In genomic region chr3:134328147-134328591, GRCh38 we compare ENCODE assay signal across 12 cellular contexts. TPM values are rescaled to one million over a fixed set of nuclear protein-coding genes. Genes with fewer than 3 reads are reported as not detected.
DNase-seq lines count a peak whose midpoint lies in the region; ATAC-seq and TF ChIP-seq lines count a peak whose summit lies in the region.
"Had no signal": no experiment of that assay in that cellular context is flagged by ENCODE, and none has a peak within 500 bp of the region (broad histone marks: within the 10 kb centered on the region; RNA-seq: fewer than 3 reads in every experiment).

No MANE protein-coding gene starts in this region.

- H3K4me3 Mint-ChIP-seq in natural killer cell, result no peak overlapping the region

- no peaks in the 10 kb centered on the region for H3K36me3 Mint-ChIP-seq in activated naive CD4-positive, alpha-beta T cell treated with anti-CD3 and anti-CD28 coated beads, Interleukin-2, amount 50 U/mL, for 72 hours
- H3K36me3 Mint-ChIP-seq in natural killer cell, result no peaks in the 10 kb centered on the region

- H3K56ac ChIP-seq in mesendoderm (ENCODE audit: low read length), result peak overlapping the region; percentile 81

- no CpG with 5 or more reads among the region's 6 CpGs for WGBS in mesendoderm (ENCODE audit: extremely low coverage, insufficient coverage, low lambda C conversion rate)

- H4K5ac ChIP-seq in mesendoderm (ENCODE audit: low read length), result no peak overlapping the region

- H3K9me3 Mint-ChIP-seq in activated naive CD4-positive, alpha-beta T cell treated with anti-CD3 and anti-CD28 coated beads, Interleukin-2, amount 50 U/mL, for 72 hours, result no peaks in the 10 kb centered on the region
- no peaks in the 10 kb centered on the region for H3K9me3 Mint-ChIP-seq in natural killer cell

- no peak overlapping the region for H3K27ac Mint-ChIP-seq in activated naive CD4-positive, alpha-beta T cell treated with anti-CD3 and anti-CD28 coated beads, Interleukin-2, amount 50 U/mL, for 72 hours
- no peak overlapping the region for H3K27ac Mint-ChIP-seq in natural killer cell

- in situ Hi-C loops in brain microvascular endothelial cell (cut with HindIII; ENCODE audit: low pct_ligation_motif_present, low sequenced_read_pairs) (no loop called here), G401 (cut with HindIII; ENCODE audit: low sequenced_read_pairs) (no loop called here)

- H2BK120ac ChIP-seq in mesendoderm (ENCODE audit: low read depth, low read length), result peak overlapping the region; percentile 10

- no peak overlapping the region for H2BK15ac ChIP-seq in mesendoderm (replicated peaks; ENCODE audit: low read depth)

- H3K4me1 Mint-ChIP-seq in natural killer cell, result no peaks in the 10 kb centered on the region

- peak overlapping the region; percentile 91 for H2BK5ac ChIP-seq in mesendoderm (ENCODE audit: low read length)

- H2AK5ac ChIP-seq in mesendoderm (ENCODE audit: low read length), result peak overlapping the region; percentile 89

- H3K4me2 ChIP-seq in mesendoderm (ENCODE audit: low read length), result no peak overlapping the region

- no peaks in the 10 kb centered on the region for H3K79me1 ChIP-seq in mesendoderm (ENCODE audit: low read length)

- peaks cover 84% of the 10 kb centered on the region for H3K4me1 ChIP-seq in ACC112 (ENCODE audit: control insufficient read depth, insufficient read depth, low read length, unreplicated experiment)
- H3K4me1 ChIP-seq in mesendoderm (ENCODE audit: control insufficient read depth, low read depth, low read length), result peaks cover 25% of the 10 kb centered on the region

- H3K27me3 Mint-ChIP-seq in natural killer cell (ENCODE audit: low read depth in 2 of 2), result peaks cover 9 to 12% of the 10 kb centered on the region in 2 donors

- H3K4me3 ChIP-seq in ACC112 (ENCODE audit: low read depth, low read length) (peak overlapping the region; percentile 29; the same call in 1 of the 2 replicates), brain microvascular endothelial cell (ENCODE audit: low read depth, low read length) (no peak overlapping the region), mesendoderm (ENCODE audit: low read length) (no peak overlapping the region)
- H3K4me3 ChIP-seq: BLaER1 had no signal

- H2AFZ ChIP-seq in ACC112 (ENCODE audit: low read length, unreplicated experiment), result no peak overlapping the region

- H3K36me3 ChIP-seq in ACC112 (ENCODE audit: insufficient read depth, low read length) (no peaks in the 10 kb centered on the region), brain microvascular endothelial cell (replicated peaks) (no peaks in the 10 kb centered on the region), mesendoderm (ENCODE audit: control insufficient read depth, insufficient read depth, low read length) (no peaks in the 10 kb centered on the region)
- H3K36me3 ChIP-seq: BLaER1 had no signal

- TF ChIP-seq CTCF in brain microvascular endothelial cell (IDR thresholded peaks at IDR 0.05; ENCODE audit: low read depth, low read length, missing control alignments) (peak; percentile 13), natural killer cell (IDR thresholded peaks at IDR 0.05) (no peak)

- no peak overlapping the region for H3K9ac ChIP-seq in mesendoderm (ENCODE audit: low read length)
- H3K9ac ChIP-seq: BLaER1 had no signal

- H3K23ac ChIP-seq in mesendoderm (ENCODE audit: low read length), result peak overlapping the region; percentile 61

- H3K27ac ChIP-seq in ACC112 (ENCODE audit: low read depth, low read length) (peak overlapping the region; percentile 93), brain microvascular endothelial cell (peak overlapping the region; percentile 89), mesendoderm (ENCODE audit: low read depth, low read length) (peak overlapping the region; percentile 2)
- H3K27ac ChIP-seq: BLaER1 had no signal

- H3K4ac ChIP-seq in mesendoderm (ENCODE audit: low read depth, low read length), result peak overlapping the region; percentile 73

- H4K8ac ChIP-seq in mesendoderm (ENCODE audit: low read depth, low read length), result no peak overlapping the region

- H3K18ac ChIP-seq in mesendoderm (ENCODE audit: low read length), result peak overlapping the region; percentile 46

- DNase-seq in Kasumi-1 (lab: John Stamatoyannopoulos, UW) (peak; percentile 10 to 31), brain microvascular endothelial cell (peak; percentile 87), mesendoderm (no peak), G401 (ENCODE audit: low spot score) (no peak), NCI-H2029 (lab: John Stamatoyannopoulos, UW) (no peak), natural killer cell (no peak)
- DNase-seq in activated naive CD4-positive, alpha-beta T cell treated with anti-CD3 and anti-CD28 coated beads, Interleukin-2, amount 50 U/mL, for 72 hours (ENCODE audit: low spot score in 2 of 2), result no peak
- DNase-seq: activated naive CD4-positive, alpha-beta T cell treated with anti-CD3 and anti-CD28 coated beads, Interleukin-2, amount 50 U/mL, for 16 hours; NCI-H2029 treated with DMSO at 0.1 percent for 48 hours; stimulated activated CD4-positive, alpha-beta T cell treated with anti-CD3 and anti-CD28 coated beads, Interleukin-12 subunit alpha, Interleukin-12 subunit beta, amount 100 ng/mL, for 4 hours had no signal

- H3K27me3 ChIP-seq in ACC112 (ENCODE audit: insufficient read depth, low read length) (no peaks in the 10 kb centered on the region), brain microvascular endothelial cell (replicated peaks) (no peaks in the 10 kb centered on the region), mesendoderm (ENCODE audit: insufficient read depth, low read length, poor library complexity) (no peaks in the 10 kb centered on the region)
- H3K27me3 ChIP-seq: BLaER1 had no signal

- no peak for ATAC-seq in activated naive CD4-positive, alpha-beta T cell treated with anti-CD3 and anti-CD28 coated beads, Interleukin-2, amount 50 U/mL, for 72 hours
- no peak for ATAC-seq in natural killer cell

- intact Hi-C loops in natural killer cell (cut with micrococcal nuclease), result no loop called here

- no peaks in the 10 kb centered on the region for H3K79me2 ChIP-seq in ACC112 (ENCODE audit: control insufficient read depth, insufficient read depth, low read length, unreplicated experiment)
- H3K79me2 ChIP-seq in mesendoderm (ENCODE audit: control insufficient read depth, insufficient read depth, low read length), result no peaks in the 10 kb centered on the region

RNA-seq across cellular contexts. Expression of gene AMOTL2, which starts 46.1 kb away (rescaled TPM):
- 110 TPM for polyA plus RNA-seq in mesendoderm (2013, experiment 1 of 2)
- 105 TPM for polyA plus RNA-seq in mesendoderm (2013, experiment 2 of 2)
- total RNA-seq in activated naive CD4-positive, alpha-beta T cell treated with anti-CD3 and anti-CD28 coated beads, Interleukin-2, amount 50 U/mL, for 72 hours, result under 1 TPM in 1 of 2 donors, not detected in 1; 0.64 TPM
- total RNA-seq in G401 (2014; rRNA removed; shearing (Covaris generic)), result 177 and 190 TPM in 2 replicates
- not detected for total RNA-seq in natural killer cell

Comparison
In these comparisons a context has a peak if more than half of its experiments do, and no peak if none do; other contexts are left out.
1. H3K27ac ChIP-seq: peak in every context shown above with its lines; median percentile 93 in ACC112; 89 in brain microvascular endothelial cell; 2 in mesendoderm.
2. DNase-seq: peak in Kasumi-1 (2 of 2) and brain microvascular endothelial cell (single experiment); none in mesendoderm (single experiment), activated naive CD4-positive, alpha-beta T cell treated with anti-CD3 and anti-CD28 coated beads, Interleukin-2, amount 50 U/mL, for 72 hours (0 of 2), G401 (single experiment), NCI-H2029 (single experiment) and natural killer cell (single experiment).
3. RNA of gene AMOTL2, which starts 46.1 kb away (total RNA-seq): 177 to 190 TPM in G401; 0.64 TPM in activated naive CD4-positive, alpha-beta T cell treated with anti-CD3 and anti-CD28 coated beads, Interleukin-2, amount 50 U/mL, for 72 hours and not detected in natural killer cell; every median in the first group is over 100 times any median in the second.